In the genomic region with DNA sequence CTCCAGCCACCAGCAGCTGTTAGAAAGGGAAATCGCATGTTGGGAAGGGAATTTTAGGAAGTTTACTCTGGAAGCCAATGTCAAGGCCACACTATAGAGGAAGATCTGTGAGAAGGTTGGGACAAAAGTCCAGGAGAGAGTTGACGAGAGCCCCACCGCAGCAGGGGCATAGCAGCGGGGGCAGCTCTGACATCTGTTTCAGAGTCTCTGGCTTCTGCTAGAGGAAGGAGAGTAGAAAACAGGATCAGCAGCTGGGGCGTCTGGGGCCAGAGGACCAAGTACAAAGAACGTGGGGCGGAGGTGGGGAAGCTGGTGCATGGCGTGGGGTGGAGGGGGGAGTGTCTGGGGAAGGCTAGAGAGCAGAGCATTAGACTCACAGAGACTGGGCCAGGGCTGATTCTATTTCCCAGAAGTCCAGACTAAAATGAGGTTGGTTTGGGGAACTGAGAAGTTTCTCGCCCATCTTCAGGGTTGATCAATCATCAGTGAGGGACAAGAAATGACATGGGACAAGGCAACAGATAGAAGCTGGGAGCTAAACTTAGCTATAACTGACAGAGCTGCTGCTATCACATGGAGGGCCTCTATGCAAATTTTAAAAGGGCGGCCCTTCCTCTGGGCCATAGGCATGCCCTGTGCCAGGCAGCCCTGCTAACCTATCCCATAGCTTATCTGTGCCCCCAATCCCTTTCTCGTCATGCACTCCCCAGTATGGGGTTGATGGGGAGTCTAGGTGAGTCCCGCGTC, we compare ENCODE assay signal across 8 cellular contexts. TPM values are rescaled to one million over a fixed set of nuclear protein-coding genes. Genes with fewer than 3 reads are reported as not detected.
DNase-seq lines count a peak whose midpoint lies in the region; ATAC-seq and TF ChIP-seq lines count a peak whose summit lies in the region.

No MANE protein-coding gene starts in this region.

- H3K36me3 ChIP-seq in H7 (replicated peaks; ENCODE audit: control insufficient read depth, insufficient read depth, low read length) (peaks cover 2% of the 10 kb centered on the region; the same call in 1 of the 2 replicates), neural progenitor cell (no peaks in the 10 kb centered on the region)

- no peaks in the 10 kb centered on the region for H4K20me1 ChIP-seq in neural progenitor cell (ENCODE audit: low read depth)

- H3K27me3 ChIP-seq in H7 (ENCODE audit: control insufficient read depth, insufficient read depth, low read length) = no peaks in the 10 kb centered on the region
- H3K27me3 ChIP-seq in neural progenitor cell = no peaks in the 10 kb centered on the region

- intact Hi-C loops in activated CD4-positive, alpha-beta T cell treated with anti-CD3 and anti-CD28 coated beads for 36 hours (cut with DNase I, micrococcal nuclease) = loop anchor here (5.0 to 10.0 kb wide), 2 partner anchors 47 to 1141 kb away; partner anchors contain the start of genes ALDOA (in 1 of the 2) and ATP2A1 (in 1 of the 2)

- H3K9me3 ChIP-seq in neural progenitor cell (ENCODE audit: low read depth) = no peaks in the 10 kb centered on the region

- H3K4me3 ChIP-seq in H7 (ENCODE audit: insufficient read depth, low read depth, low read length) (peak overlapping the region; percentile 76), neural progenitor cell (peak overlapping the region; percentile 69)

- no peak overlapping the region for H3K9ac ChIP-seq in neural progenitor cell

- peaks cover 7% of the 10 kb centered on the region for H3K36me3 Mint-ChIP-seq in activated CD4-positive, alpha-beta T cell treated with anti-CD3 and anti-CD28 coated beads for 36 hours (ENCODE audit: low read depth)
- H3K36me3 Mint-ChIP-seq in central memory CD8-positive, alpha-beta T cell (ENCODE audit: insufficient read depth) = peaks cover 25% of the 10 kb centered on the region
- H3K36me3 Mint-ChIP-seq in neural progenitor cell = no peaks in the 10 kb centered on the region

- peak overlapping the region; percentile 42 for H3K27ac Mint-ChIP-seq in activated CD4-positive, alpha-beta T cell treated with anti-CD3 and anti-CD28 coated beads for 36 hours
- H3K27ac Mint-ChIP-seq in central memory CD8-positive, alpha-beta T cell (ENCODE audit: low read depth) = peak overlapping the region; percentile 49
- no peak overlapping the region for H3K27ac Mint-ChIP-seq in neural progenitor cell

- no peak for ATAC-seq in activated CD4-positive, alpha-beta T cell treated with anti-CD3 and anti-CD28 coated beads for 36 hours
- ATAC-seq in central memory CD8-positive, alpha-beta T cell (replicated peaks; ENCODE audit: extremely low read depth, poor library complexity, severe bottlenecking) = no peak

- H3K27ac ChIP-seq in neural progenitor cell = no peak overlapping the region

- no peak for DNase-seq in activated CD4-positive, alpha-beta T cell treated with anti-CD3 and anti-CD28 coated beads for 36 hours
- no peak for DNase-seq in activated CD4-positive, alpha-beta T cell treated with anti-CD3 and anti-CD28 coated beads for 4 hours
- DNase-seq in H7 (peak; percentile 78), NAMALWA (ENCODE audit: low spot score) (peak; percentile 96), neural progenitor cell (ENCODE audit: low spot score) (no peak), LoVo (ENCODE audit: low spot score) (no peak)
- DNase-seq in central memory CD8-positive, alpha-beta T cell (ENCODE audit: low spot score in 2 of 2) = no peak
- DNase-seq in NK-92 treated with Interleukin-12 subunit alpha and Interleukin-12 subunit beta, amount 100 ng/mL, for 24 hours (lab: John Stamatoyannopoulos, UW) = no peak

- H3K4me1 ChIP-seq in neural progenitor cell = no peaks in the 10 kb centered on the region

- H3K4me2 ChIP-seq in neural progenitor cell = peak overlapping the region; percentile 84

- H3K79me2 ChIP-seq in neural progenitor cell (ENCODE audit: low read depth) = no peaks in the 10 kb centered on the region

- CTCF ChIA-PET in activated CD4-positive, alpha-beta T cell treated with anti-CD3 and anti-CD28 coated beads for 36 hours (lab: Charles Lee) = interaction anchor here (0.6 to 0.7 kb wide), 2 partner anchors 14 to 50 kb away, joined by 3 to 4 read pairs; no protein-coding TSS in a partner anchor

- peak overlapping the region; percentile 87 for H3K4me3 Mint-ChIP-seq in activated CD4-positive, alpha-beta T cell treated with anti-CD3 and anti-CD28 coated beads for 36 hours
- H3K4me3 Mint-ChIP-seq in central memory CD8-positive, alpha-beta T cell = peak overlapping the region; percentile 94
- peak overlapping the region; percentile 93 for H3K4me3 Mint-ChIP-seq in neural progenitor cell

- H2AFZ ChIP-seq in neural progenitor cell (replicated peaks) = peak overlapping the region; percentile 43

- H3F3A ChIP-seq in neural progenitor cell (ENCODE audit: low read depth) = peaks cover 31% of the 10 kb centered on the region

- no peak for TF ChIP-seq CTCF in neural progenitor cell (IDR thresholded peaks at IDR 0.05)

- POLR2A ChIA-PET in activated CD4-positive, alpha-beta T cell treated with anti-CD3 and anti-CD28 coated beads for 36 hours (lab: Charles Lee) = interaction anchor here (0.6 to 1.1 kb wide), 2 partner anchors 13 to 70 kb away, joined by 3 read pairs; no protein-coding TSS in a partner anchor

- no peaks in the 10 kb centered on the region for H3K9me3 Mint-ChIP-seq in activated CD4-positive, alpha-beta T cell treated with anti-CD3 and anti-CD28 coated beads for 36 hours (ENCODE audit: low read depth)
- no peaks in the 10 kb centered on the region for H3K9me3 Mint-ChIP-seq in central memory CD8-positive, alpha-beta T cell
- H3K9me3 Mint-ChIP-seq in neural progenitor cell = no peaks in the 10 kb centered on the region

- H3K27me3 Mint-ChIP-seq in activated CD4-positive, alpha-beta T cell treated with anti-CD3 and anti-CD28 coated beads for 36 hours = no peaks in the 10 kb centered on the region
- no peaks in the 10 kb centered on the region for H3K27me3 Mint-ChIP-seq in central memory CD8-positive, alpha-beta T cell
- peaks cover 4% of the 10 kb centered on the region for H3K27me3 Mint-ChIP-seq in neural progenitor cell (ENCODE audit: insufficient read depth, low read depth)

- H3K4me1 Mint-ChIP-seq in activated CD4-positive, alpha-beta T cell treated with anti-CD3 and anti-CD28 coated beads for 36 hours = peaks cover 14% of the 10 kb centered on the region
- H3K4me1 Mint-ChIP-seq in central memory CD8-positive, alpha-beta T cell = peaks cover 21% of the 10 kb centered on the region
- H3K4me1 Mint-ChIP-seq in neural progenitor cell = peaks cover 13% of the 10 kb centered on the region

RNA-seq across cellular contexts. Expression of gene RABEP2, which starts 1.2 kb away (rescaled TPM):
- total RNA-seq in activated CD4-positive, alpha-beta T cell treated with anti-CD3 and anti-CD28 coated beads for 36 hours = 10 to 100 TPM in 1 of 2 experiments, 1 to 10 TPM in 1; 8.1 to 12.9 TPM
- total RNA-seq in H7 (2014; rRNA removed; shearing (Covaris generic)) = 13.3 and 17.3 TPM in 2 replicates
- 9.1 and 22.0 TPM in 2 replicates for total RNA-seq in neural progenitor cell (ENCODE audit: low replicate concordance)

RNA-seq across cellular contexts. Expression of gene CD19, which starts 7.9 kb away (rescaled TPM):
- total RNA-seq in activated CD4-positive, alpha-beta T cell treated with anti-CD3 and anti-CD28 coated beads for 36 hours = under 1 TPM; 0.74 to 0.80 TPM
- total RNA-seq in H7 (2014; rRNA removed; shearing (Covaris generic)) = 1.2 and 1.9 TPM in 2 replicates
- 0.15 TPM in 1 of 2 replicates, not detected in the other for total RNA-seq in neural progenitor cell (ENCODE audit: low replicate concordance)

RNA-seq across cellular contexts. Expression of gene NFATC2IP, which starts 26.9 kb away (rescaled TPM):
- 10 to 100 TPM; 69.2 to 72.7 TPM for total RNA-seq in activated CD4-positive, alpha-beta T cell treated with anti-CD3 and anti-CD28 coated beads for 36 hours
- total RNA-seq in H7 (2014; rRNA removed; shearing (Covaris generic)) = 29.1 and 34.8 TPM in 2 replicates
- 33.2 and 58.4 TPM in 2 replicates for total RNA-seq in neural progenitor cell (ENCODE audit: low replicate concordance)

RNA-seq across cellular contexts. Expression of gene ATP2A1, which starts 45.5 kb away (rescaled TPM):
- total RNA-seq in activated CD4-positive, alpha-beta T cell treated with anti-CD3 and anti-CD28 coated beads for 36 hours = 1 to 10 TPM; 2.8 to 3.4 TPM
- total RNA-seq in H7 (2014; rRNA removed; shearing (Covaris generic)) = 0.10 and 1.0 TPM in 2 replicates
- 1.6 and 8.2 TPM in 2 replicates for total RNA-seq in neural progenitor cell (ENCODE audit: low replicate concordance)

RNA-seq across cellular contexts. Expression of gene SPNS1, which starts 50.8 kb away (rescaled TPM):
- total RNA-seq in activated CD4-positive, alpha-beta T cell treated with anti-CD3 and anti-CD28 coated beads for 36 hours = 10 to 100 TPM; 12.7 to 14.2 TPM
- 58.6 and 65.3 TPM in 2 replicates for total RNA-seq in H7 (2014; rRNA removed; shearing (Covaris generic))
- total RNA-seq in neural progenitor cell (ENCODE audit: low replicate concordance) = 11.6 and 31.8 TPM in 2 replicates

Comparison
In these comparisons a context has a peak if more than half of its experiments do, and no peak if none do; other contexts are left out.
1. DNase-seq: peak in H7 (single experiment) and NAMALWA (single experiment); none in activated CD4-positive, alpha-beta T cell treated with anti-CD3 and anti-CD28 coated beads for 36 hours (single experiment), activated CD4-positive, alpha-beta T cell treated with anti-CD3 and anti-CD28 coated beads for 4 hours (0 of 2), central memory CD8-positive, alpha-beta T cell (0 of 2), neural progenitor cell (single experiment), LoVo (single experiment) and NK-92 treated with Interleukin-12 subunit alpha and Interleukin-12 subunit beta, amount 100 ng/mL, for 24 hours (single experiment).
2. Peak in every context shown above with its lines, with median percentiles within 50 percentile points of each other: H3K4me3 Mint-ChIP-seq.